ENCODE assay signal across 16 cellular contexts in the genomic region with DNA sequence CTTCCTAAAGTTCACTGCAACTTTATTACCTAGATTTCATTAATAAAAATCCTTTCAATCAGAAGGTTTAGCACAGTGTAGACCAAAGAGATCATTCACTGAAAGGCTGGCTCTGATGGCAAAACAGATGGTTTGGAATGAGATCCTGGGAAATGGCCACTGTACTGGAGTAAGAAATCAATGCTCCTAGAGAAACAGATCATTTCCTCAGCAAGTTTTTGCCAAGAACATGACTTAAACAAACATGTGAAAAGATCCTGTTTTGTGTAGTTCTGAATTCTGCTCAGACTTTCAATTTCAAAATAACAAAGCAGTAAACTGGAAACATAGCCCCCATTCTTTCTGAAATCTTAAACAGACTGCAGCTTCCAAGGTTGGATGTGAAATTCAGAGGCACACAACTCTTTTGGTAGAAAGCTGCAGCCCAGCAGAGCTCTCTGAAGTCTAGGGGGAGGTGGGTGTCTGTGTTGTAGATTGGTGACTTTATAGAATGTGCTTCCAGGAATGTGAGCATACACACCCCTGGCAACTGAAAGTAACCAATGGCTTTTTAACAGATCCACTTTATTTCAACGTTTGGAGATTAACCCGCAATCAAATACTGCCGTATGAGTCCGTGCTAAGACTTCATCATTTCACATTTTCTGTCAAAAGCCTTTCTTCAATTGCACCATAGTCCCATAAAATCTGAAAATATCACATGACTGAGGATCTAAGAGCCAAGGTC.
DNase-seq lines count a peak whose midpoint lies in the region; ATAC-seq and TF ChIP-seq lines count a peak whose summit lies in the region.
"Had no signal": no experiment of that assay in that cellular context is flagged by ENCODE, and none has a peak within 500 bp of the region (broad histone marks: within the 10 kb centered on the region; RNA-seq: fewer than 3 reads in every experiment).

No MANE protein-coding gene starts in this region.

- ATAC-seq in HCT116 (no peak), upper lobe of right lung (no peak)
- ATAC-seq in central memory CD8-positive, alpha-beta T cell (replicated peaks; ENCODE audit: extremely low read depth, poor library complexity, severe bottlenecking): no peak
- ATAC-seq: psoas muscle had no signal

- peak overlapping the region; percentile 46 for H3K27ac Mint-ChIP-seq in central memory CD8-positive, alpha-beta T cell (ENCODE audit: low read depth)
- peak overlapping the region; percentile 30 for H3K27ac Mint-ChIP-seq in mesothelial cell of epicardium
- H3K27ac Mint-ChIP-seq: activated T-helper 1 cell treated with anti-CD3 and anti-CD28 coated beads, Interleukin-12 subunit alpha, Interleukin-12 subunit beta, Interleukin-2, Interleukin-4 antibody, amounts not matched to agents 30 ng/mL and 10 ng/mL and 1 ng/mL, durations not matched to agents 14 hours and 24 hours and 36 hours had no signal

- intact Hi-C loops in HCT116 (cut with micrococcal nuclease): no loop called here
- intact Hi-C loops in spleen (cut with DNase I; ENCODE audit: low total_unique reads): no loop called here
- intact Hi-C loops in upper lobe of right lung (cut with DNase I): no loop called here

- peaks cover 6% of the 10 kb centered on the region for H3K9me3 Mint-ChIP-seq in central memory CD8-positive, alpha-beta T cell
- H3K9me3 Mint-ChIP-seq in mesothelial cell of epicardium: no peaks in the 10 kb centered on the region

- H3K9me3 ChIP-seq in HCT116 (ENCODE audit: control insufficient read depth in 1 of 2, insufficient read depth in 1 of 2, low read depth in 1 of 2, low read length in 2 of 2): no peaks in the 10 kb centered on the region
- H3K9me3 ChIP-seq in spleen: no peaks in the 10 kb centered on the region
- no peaks in the 10 kb centered on the region for H3K9me3 ChIP-seq in upper lobe of right lung
- H3K9me3 ChIP-seq: psoas muscle had no signal

- POLR2A ChIA-PET in HCT116 (lab: Charles Lee): no interaction called here

- BruUV-seq in HCT116 (replicated peaks; lab: Mats Ljungman, UMichigan): no TSS peak

- H3K27ac ChIP-seq in HCT116 (ENCODE audit: low read depth, low read length) (no peak overlapping the region), spleen (peak overlapping the region in 2 of 8 donors; percentile 8 to 21), upper lobe of right lung (no peak overlapping the region)
- H3K27ac ChIP-seq: C4-2B, psoas muscle, SK-N-MC had no signal

- no peaks in the 10 kb centered on the region for H4K20me1 ChIP-seq in HCT116 (ENCODE audit: insufficient read depth)

- H3K4me1 ChIP-seq in HCT116 (ENCODE audit: control insufficient read depth in 1 of 2, insufficient read depth in 2 of 2, low read length in 2 of 2): peaks cover 26 to 46% of the 10 kb centered on the region in 2 experiments
- peaks cover 11 to 73% (median 25%) of the 10 kb centered on the region in 6 donors for H3K4me1 ChIP-seq in spleen
- H3K4me1 ChIP-seq in upper lobe of right lung: peaks cover 44% of the 10 kb centered on the region

- 83 to 91% (median 86%) methylated on average over 4 of the region's 4 CpGs for WGBS in spleen, 5 donors

- TF ChIP-seq POLR2A in HCT116 (IDR thresholded peaks at IDR 0.05; ENCODE audit: borderline replicate concordance, extremely low read depth, insufficient read depth, insufficient read length) (no peak), spleen (IDR thresholded peaks at IDR 0.05) (no peak)

- H3K79me2 ChIP-seq in HCT116 (ENCODE audit: insufficient read depth, low read length): no peaks in the 10 kb centered on the region

- no peaks in the 10 kb centered on the region for H3K27me3 Mint-ChIP-seq in central memory CD8-positive, alpha-beta T cell
- H3K27me3 Mint-ChIP-seq in mesothelial cell of epicardium (ENCODE audit: low read depth): no peaks in the 10 kb centered on the region

- CTCF ChIA-PET in HCT116 (lab: Charles Lee): interaction anchor here (1.3 kb wide), 1 partner anchor 163 kb away, joined by 3 read pairs; no protein-coding TSS in a partner anchor

- H3K4me2 ChIP-seq in HCT116 (ENCODE audit: low read length): peak overlapping the region; percentile 1; the same call in 1 of the 2 replicates

- peaks cover 49% of the 10 kb centered on the region for H3K4me1 Mint-ChIP-seq in central memory CD8-positive, alpha-beta T cell
- H3K4me1 Mint-ChIP-seq in mesothelial cell of epicardium: peaks cover 23% of the 10 kb centered on the region

- H3K36me3 ChIP-seq in HCT116 (ENCODE audit: control insufficient read depth in 1 of 2, insufficient read depth in 2 of 2, low read length in 2 of 2): no peaks in the 10 kb centered on the region
- H3K36me3 ChIP-seq in spleen: peaks cover 0 to 10% (median 0%) of the 10 kb centered on the region in 6 donors
- H3K36me3 ChIP-seq in upper lobe of right lung: no peaks in the 10 kb centered on the region

- RAD21 ChIA-PET in HCT116 (lab: Charles Lee; ENCODE audit: low non-redundant PET in 1 of 2, low total read pairs in 2 of 2, uncharacterized antibody in 2 of 2, unreplicated experiment in 2 of 2): no interaction called here

- TF ChIP-seq CTCF in HCT116 (IDR thresholded peaks at IDR 0.05 in 2 of 3, conservative IDR thresholded peaks at IDR 0.05 in 1 of 3; ENCODE audit: borderline replicate concordance in 1 of 3, insufficient read depth in 1 of 3, low read depth in 2 of 3, low read length in 2 of 3): no peak
- TF ChIP-seq CTCF in mesothelial cell of epicardium (IDR thresholded peaks at IDR 0.05; ENCODE audit: unreplicated experiment): no peak
- no peak for TF ChIP-seq CTCF in spleen (IDR thresholded peaks at IDR 0.05 in 8 of 11, conservative IDR thresholded peaks at IDR 0.05 in 3 of 11)
- no peak for TF ChIP-seq CTCF in upper lobe of right lung (IDR thresholded peaks at IDR 0.05)

- DNase-seq in AG08395 (ENCODE audit: low spot score) (peak; percentile 41), HCT116 (ENCODE audit: low read depth, low spot score) (no peak), mesothelial cell of epicardium (ENCODE audit: low spot score in 2 of 2, unreplicated experiment in 2 of 2) (no peak), spleen (no peak), NCI-H2171 treated with DMSO at 0.1 percent for 48 hours (lab: John Stamatoyannopoulos, UW) (no peak), upper lobe of right lung (no peak)
- no peak for DNase-seq in central memory CD8-positive, alpha-beta T cell (ENCODE audit: low spot score in 2 of 2)
- DNase-seq in activated CD8-positive, alpha-beta memory T cell treated with anti-CD3 and anti-CD28 coated beads for 24 hours: no peak
- DNase-seq: KBM-7; NCI-H1694; psoas muscle; stimulated activated CD4-positive, alpha-beta T cell treated with anti-CD3 and anti-CD28 coated beads, Interleukin-4, amount 100 ng/mL, for 24 hours; stimulated activated naive CD4-positive, alpha-beta T cell treated with Interleukin-2 at 50 U/mL for 16 hours had no signal

- TF ChIP-seq RAD21 in HCT116 (IDR thresholded peaks at IDR 0.05; ENCODE audit: low read depth): no peak

- H3K36me3 Mint-ChIP-seq in central memory CD8-positive, alpha-beta T cell (ENCODE audit: insufficient read depth): peaks cover 9% of the 10 kb centered on the region
- no peaks in the 10 kb centered on the region for H3K36me3 Mint-ChIP-seq in mesothelial cell of epicardium

- no peak overlapping the region for H3K9ac ChIP-seq in HCT116 (ENCODE audit: low read length)

- H3K9me2 ChIP-seq in HCT116 (ENCODE audit: insufficient read depth): no peaks in the 10 kb centered on the region

- H3K27me3 ChIP-seq in HCT116 (ENCODE audit: insufficient read depth, low read length) (no peaks in the 10 kb centered on the region), spleen (replicated peaks in 1 of 7) (no peaks in the 10 kb centered on the region), upper lobe of right lung (no peaks in the 10 kb centered on the region)

- H3K4me3 ChIP-seq in HCT116 (replicated peaks in 1 of 2; ENCODE audit: low read depth in 1 of 2, low read length in 2 of 2) (no peak overlapping the region), spleen (no peak overlapping the region), upper lobe of right lung (no peak overlapping the region)
- H3K4me3 ChIP-seq: psoas muscle, SK-N-MC had no signal

- H2AFZ ChIP-seq in HCT116 (ENCODE audit: low read depth, low read length, poor library complexity, severe bottlenecking): no peak overlapping the region

- H3K4me3 Mint-ChIP-seq in central memory CD8-positive, alpha-beta T cell: no peak overlapping the region
- H3K4me3 Mint-ChIP-seq in mesothelial cell of epicardium: no peak overlapping the region
- H3K4me3 Mint-ChIP-seq: activated T-helper 1 cell treated with anti-CD3 and anti-CD28 coated beads, Interleukin-12 subunit alpha, Interleukin-12 subunit beta, Interleukin-2, Interleukin-4 antibody, amounts not matched to agents 30 ng/mL and 10 ng/mL and 1 ng/mL, durations not matched to agents 14 hours and 24 hours and 36 hours had no signal

TF ChIP-seq in HCT116, 20 proteins besides CTCF, POLR2A, EP300 and RAD21 (continues in another document):
- TF ChIP-seq CEBPB (IDR thresholded peaks at IDR 0.05; ENCODE audit: low read depth) (no peak), SP1 (IDR thresholded peaks at IDR 0.05; ENCODE audit: low read depth) (no peak), FOSL1 (IDR thresholded peaks at IDR 0.05; ENCODE audit: low read depth) (no peak), EZH2phosphoT487 (IDR thresholded peaks at IDR 0.05; ENCODE audit: borderline replicate concordance) (no peak), ELF1 (IDR thresholded peaks at IDR 0.05; ENCODE audit: borderline replicate concordance, low read depth) (no peak), CBX3 (IDR thresholded peaks at IDR 0.05; ENCODE audit: low read depth) (no peak), SRF (IDR thresholded peaks at IDR 0.05; ENCODE audit: low read depth) (no peak), EGR1 (IDR thresholded peaks at IDR 0.05; ENCODE audit: low read depth) (no peak), EZH2 (IDR thresholded peaks at IDR 0.05) (no peak), YY1 (IDR thresholded peaks at IDR 0.05; ENCODE audit: extremely low read depth, insufficient replicate concordance, low read depth, low read length) (no peak)
- TF ChIP-seq, protein P1, sequence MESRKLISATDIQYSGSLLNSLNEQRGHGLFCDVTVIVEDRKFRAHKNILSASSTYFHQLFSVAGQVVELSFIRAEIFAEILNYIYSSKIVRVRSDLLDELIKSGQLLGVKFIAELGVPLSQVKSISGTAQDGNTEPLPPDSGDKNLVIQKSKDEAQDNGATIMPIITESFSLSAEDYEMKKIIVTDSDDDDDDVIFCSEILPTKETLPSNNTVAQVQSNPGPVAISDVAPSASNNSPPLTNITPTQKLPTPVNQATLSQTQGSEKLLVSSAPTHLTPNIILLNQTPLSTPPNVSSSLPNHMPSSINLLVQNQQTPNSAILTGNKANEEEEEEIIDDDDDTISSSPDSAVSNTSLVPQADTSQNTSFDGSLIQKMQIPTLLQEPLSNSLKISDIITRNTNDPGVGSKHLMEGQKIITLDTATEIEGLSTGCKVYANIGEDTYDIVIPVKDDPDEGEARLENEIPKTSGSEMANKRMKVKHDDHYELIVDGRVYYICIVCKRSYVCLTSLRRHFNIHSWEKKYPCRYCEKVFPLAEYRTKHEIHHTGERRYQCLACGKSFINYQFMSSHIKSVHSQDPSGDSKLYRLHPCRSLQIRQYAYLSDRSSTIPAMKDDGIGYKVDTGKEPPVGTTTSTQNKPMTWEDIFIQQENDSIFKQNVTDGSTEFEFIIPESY (IDR thresholded peaks at IDR 0.05; ENCODE audit: extremely low read depth, insufficient replicate concordance, low read length): no peak
